In the genomic region with DNA sequence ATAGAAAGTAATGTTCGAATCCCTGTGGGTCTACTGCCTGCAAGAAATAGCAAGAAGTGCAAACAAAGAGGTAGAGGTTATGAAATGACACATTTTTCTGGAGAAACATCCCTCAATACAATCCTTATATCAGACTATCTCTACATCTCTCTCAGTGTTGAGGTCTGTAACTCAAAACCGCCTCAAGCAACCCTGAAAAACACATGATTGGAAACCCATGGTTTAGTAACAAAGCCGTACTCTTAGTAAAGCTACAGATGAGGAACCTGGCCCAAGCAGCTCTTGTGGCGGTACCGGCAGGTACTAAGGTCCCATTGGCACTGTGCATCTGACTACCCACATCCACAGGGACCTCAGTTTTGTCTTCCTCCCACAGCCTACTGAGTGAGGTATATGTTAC, we compare ENCODE assay signal across 12 cellular contexts. TPM values are rescaled to one million over a fixed set of nuclear protein-coding genes. Genes with fewer than 3 reads are reported as not detected.
DNase-seq lines count a peak whose midpoint lies in the region; ATAC-seq and TF ChIP-seq lines count a peak whose summit lies in the region.
"Had no signal": no experiment of that assay in that cellular context is flagged by ENCODE, and none has a peak within 500 bp of the region (broad histone marks: within the 10 kb centered on the region; RNA-seq: fewer than 3 reads in every experiment).

No MANE protein-coding gene starts in this region.

- peak overlapping the region; percentile 20 for H3K4me2 ChIP-seq in neural progenitor cell

- no peak overlapping the region for H2AFZ ChIP-seq in neural progenitor cell (replicated peaks)

- peaks cover 7% of the 10 kb centered on the region for H3K9me3 ChIP-seq in neural progenitor cell (ENCODE audit: low read depth)
- H3K9me3 ChIP-seq: upper lobe of left lung had no signal

- H3K4me1 Mint-ChIP-seq in activated T-helper 1 cell treated with anti-CD3 and anti-CD28 coated beads, Interleukin-12 subunit alpha, Interleukin-12 subunit beta, Interleukin-2, Interleukin-4 antibody, amounts not matched to agents 30 ng/mL and 10 ng/mL and 1 ng/mL, durations not matched to agents 14 hours and 24 hours and 36 hours (ENCODE audit: low read depth): peaks cover 87% of the 10 kb centered on the region
- no peaks in the 10 kb centered on the region for H3K4me1 Mint-ChIP-seq in neural progenitor cell
- H3K4me1 Mint-ChIP-seq: brain had no signal

- H3K4me3 ChIP-seq in neural progenitor cell: no peak overlapping the region
- H3K4me3 ChIP-seq: upper lobe of left lung had no signal

- no peaks in the 10 kb centered on the region for H3K27me3 Mint-ChIP-seq in activated T-helper 1 cell treated with anti-CD3 and anti-CD28 coated beads, Interleukin-12 subunit alpha, Interleukin-12 subunit beta, Interleukin-2, Interleukin-4 antibody, amounts not matched to agents 30 ng/mL and 10 ng/mL and 1 ng/mL, durations not matched to agents 14 hours and 24 hours and 36 hours (ENCODE audit: insufficient read depth)
- H3K27me3 Mint-ChIP-seq in neural progenitor cell (ENCODE audit: insufficient read depth, low read depth): no peaks in the 10 kb centered on the region
- H3K27me3 Mint-ChIP-seq: brain had no signal

- H3K36me3 ChIP-seq in neural progenitor cell: no peaks in the 10 kb centered on the region

- peak; percentile 15 for ATAC-seq in GM21526 (IDR thresholded peaks at IDR 0.05; ENCODE audit: low FRiP score, unreplicated experiment)

- peak; percentile 46 for DNase-seq in activated CD4-positive, alpha-beta T cell treated with anti-CD3 and anti-CD28 coated beads for 48 hours
- no peak for DNase-seq in activated CD4-positive, alpha-beta T cell treated with anti-CD3 and anti-CD28 coated beads, Interleukin-2, amount 50 U/mL, for 1 hour
- no peak for DNase-seq in activated T-helper 1 cell treated with anti-CD3 and anti-CD28 coated beads, Interleukin-12 subunit alpha, Interleukin-12 subunit beta, Interleukin-2, Interleukin-4 antibody, amounts not matched to agents 30 ng/mL and 10 ng/mL and 1 ng/mL, durations not matched to agents 14 hours and 24 hours and 36 hours (ENCODE audit: low spot score)
- DNase-seq in neural progenitor cell (ENCODE audit: low spot score) (no peak), SW480 (ENCODE audit: low spot score) (no peak), DMS 273 (lab: John Stamatoyannopoulos, UW; ENCODE audit: unreplicated experiment) (no peak), retina (no peak)
- DNase-seq: glutamatergic neuron, SW 1271, upper lobe of left lung had no signal

- no peak for TF ChIP-seq CTCF in neural progenitor cell (IDR thresholded peaks at IDR 0.05)

- peaks cover 5% of the 10 kb centered on the region for H4K20me1 ChIP-seq in neural progenitor cell (ENCODE audit: low read depth)

- H3K79me2 ChIP-seq in neural progenitor cell (ENCODE audit: low read depth): peaks cover 11% of the 10 kb centered on the region

- H3K4me1 ChIP-seq in neural progenitor cell: peaks cover 13% of the 10 kb centered on the region

- H3K27me3 ChIP-seq in neural progenitor cell: no peaks in the 10 kb centered on the region
- H3K27me3 ChIP-seq: upper lobe of left lung had no signal

- peaks cover 13% of the 10 kb centered on the region for H3F3A ChIP-seq in neural progenitor cell (ENCODE audit: low read depth)

- peak overlapping the region; percentile 43 for H3K4me3 Mint-ChIP-seq in activated T-helper 1 cell treated with anti-CD3 and anti-CD28 coated beads, Interleukin-12 subunit alpha, Interleukin-12 subunit beta, Interleukin-2, Interleukin-4 antibody, amounts not matched to agents 30 ng/mL and 10 ng/mL and 1 ng/mL, durations not matched to agents 14 hours and 24 hours and 36 hours
- no peak overlapping the region for H3K4me3 Mint-ChIP-seq in neural progenitor cell
- H3K4me3 Mint-ChIP-seq: brain had no signal

- H3K27ac Mint-ChIP-seq in activated T-helper 1 cell treated with anti-CD3 and anti-CD28 coated beads, Interleukin-12 subunit alpha, Interleukin-12 subunit beta, Interleukin-2, Interleukin-4 antibody, amounts not matched to agents 30 ng/mL and 10 ng/mL and 1 ng/mL, durations not matched to agents 14 hours and 24 hours and 36 hours: peak overlapping the region; percentile 87
- no peak overlapping the region for H3K27ac Mint-ChIP-seq in neural progenitor cell

- H3K9me3 Mint-ChIP-seq in activated T-helper 1 cell treated with anti-CD3 and anti-CD28 coated beads, Interleukin-12 subunit alpha, Interleukin-12 subunit beta, Interleukin-2, Interleukin-4 antibody, amounts not matched to agents 30 ng/mL and 10 ng/mL and 1 ng/mL, durations not matched to agents 14 hours and 24 hours and 36 hours: peaks cover 8% of the 10 kb centered on the region
- H3K9me3 Mint-ChIP-seq in neural progenitor cell: peaks cover 16% of the 10 kb centered on the region

- intact Hi-C loops in activated T-helper 1 cell treated with anti-CD3 and anti-CD28 coated beads, Interleukin-12 subunit alpha, Interleukin-12 subunit beta, Interleukin-2, Interleukin-4 antibody, amounts not matched to agents 30 ng/mL and 10 ng/mL and 1 ng/mL, durations not matched to agents 14 hours and 24 hours and 36 hours (cut with micrococcal nuclease): loop anchor here (1.0 to 2.0 kb wide), 2 partner anchors 20 to 114 kb away; no protein-coding TSS in a partner anchor

- H3K36me3 Mint-ChIP-seq in activated T-helper 1 cell treated with anti-CD3 and anti-CD28 coated beads, Interleukin-12 subunit alpha, Interleukin-12 subunit beta, Interleukin-2, Interleukin-4 antibody, amounts not matched to agents 30 ng/mL and 10 ng/mL and 1 ng/mL, durations not matched to agents 14 hours and 24 hours and 36 hours (ENCODE audit: low read depth): peaks cover 46% of the 10 kb centered on the region
- H3K36me3 Mint-ChIP-seq in neural progenitor cell: peaks cover 49% of the 10 kb centered on the region

- no peak overlapping the region for H3K27ac ChIP-seq in neural progenitor cell

- no peak overlapping the region for H3K9ac ChIP-seq in neural progenitor cell

RNA-seq across cellular contexts. Expression of gene IRF2, which starts 53.9 kb away (rescaled TPM):
- total RNA-seq in activated T-helper 1 cell treated with anti-CD3 and anti-CD28 coated beads, Interleukin-12 subunit alpha, Interleukin-12 subunit beta, Interleukin-2, Interleukin-4 antibody, amounts not matched to agents 30 ng/mL and 10 ng/mL and 1 ng/mL, durations not matched to agents 14 hours and 24 hours and 36 hours: 64.2 and 75.8 TPM in 2 replicates
- total RNA-seq in neural progenitor cell (ENCODE audit: low replicate concordance): 12.7 and 16.1 TPM in 2 replicates
